18 cellular contexts compared by ENCODE assay signal in genomic region chr20:56815796-56816195, GRCh38.
"Had no signal": no experiment of that assay in that cellular context is flagged by ENCODE, and none has a peak within 500 bp of the region (broad histone marks: within the 10 kb centered on the region; RNA-seq: fewer than 3 reads in every experiment).

No MANE protein-coding gene starts in this region.

- H3K9me3 ChIP-seq: breast epithelium, MG63 had no signal

- DNase-seq: activated B cell treated with CpG ODN at 0.5 μM for 24 hours; activated CD4-positive, alpha-beta T cell treated with anti-CD3 and anti-CD28 coated beads for 1 hour; activated CD4-positive, alpha-beta T cell treated with anti-CD3 and anti-CD28 coated beads, Interleukin-2, amount 10 ng/mL, durations not matched to agents 24 days and 14 days; activated CD4-positive, alpha-beta T cell treated with anti-CD3 and anti-CD28 coated beads, Interleukin-2, amount 50 U/mL, for 48 hours; activated CD8-positive, alpha-beta memory T cell treated with anti-CD3 and anti-CD28 coated beads, Interleukin-2, amount 10 ng/mL, durations not matched to agents 7 days and 5 days; activated effector memory CD4-positive, alpha-beta T cell treated with Interleukin-2 at 50 U/mL for 16 hours; activated naive CD4-positive, alpha-beta T cell; activated T-cell treated with anti-CD3 and anti-CD28 coated beads, Interleukin-2, amount 50 U/mL, for 24 hours; aorta; MG63; NCI-H1105; NCI-H1436; NCI-H1694 treated with DMSO at 0.1 percent for 48 hours; NCI-H2029 treated with DMSO at 0.1 percent for 48 hours; NCI-H510A treated with DMSO at 0.1 percent for 48 hours; T-helper 17 cell; T-helper 9 cell had no signal

- H3K36me3 ChIP-seq: breast epithelium, MG63 had no signal

- H3K4me3 ChIP-seq: breast epithelium had no signal

- ATAC-seq: activated CD8-positive, alpha-beta memory T cell treated with anti-CD3 and anti-CD28 coated beads, Interleukin-2, amount 10 ng/mL, durations not matched to agents 7 days and 5 days; T-helper 17 cell had no signal

- H3K4me1 ChIP-seq: breast epithelium had no signal

- H3K27ac ChIP-seq: breast epithelium had no signal

- H3K27me3 ChIP-seq: breast epithelium had no signal
